In genomic region chr3:69353492-69353891, GRCh38 we compare ENCODE assay signal across 11 cellular contexts. TPM values are rescaled to one million over a fixed set of nuclear protein-coding genes. Genes with fewer than 3 reads are reported as not detected.
DNase-seq lines count a peak whose midpoint lies in the region; ATAC-seq and TF ChIP-seq lines count a peak whose summit lies in the region.
"Had no signal": no experiment of that assay in that cellular context is flagged by ENCODE, and none has a peak within 500 bp of the region (broad histone marks: within the 10 kb centered on the region; RNA-seq: fewer than 3 reads in every experiment).

No MANE protein-coding gene starts in this region.

- peaks cover 33% of the 10 kb centered on the region for H3K4me1 Mint-ChIP-seq in MCF 10A (ENCODE audit: insufficient read depth, unreplicated experiment)
- H3K4me1 Mint-ChIP-seq: H9 had no signal

- no peak overlapping the region for H3K27ac ChIP-seq in mammary epithelial cell (ENCODE audit: insufficient read depth, low read depth, low read length)
- H3K27ac ChIP-seq in aorta (ENCODE audit: low read depth in 1 of 2, low read length in 2 of 2) = no peak overlapping the region

- no TSS peak for BruUV-seq in MCF 10A (replicated peaks; lab: Mats Ljungman, UMichigan)
- no TSS peak for BruUV-seq in mammary epithelial cell (replicated peaks; lab: Mats Ljungman, UMichigan)

- ATAC-seq in aorta (ENCODE audit: low FRiP score) = peak; percentile 59

- peaks cover 40% of the 10 kb centered on the region for H3K79me2 ChIP-seq in mammary epithelial cell (ENCODE audit: insufficient read depth, low read length)

- in situ Hi-C loops in mammary epithelial cell (cut with MboI; ENCODE audit: low sequenced_read_pairs in 2 of 2) = no loop called here

- H3K36me3 ChIP-seq in mammary epithelial cell (ENCODE audit: insufficient read depth, low read length) = no peaks in the 10 kb centered on the region
- H3K36me3 ChIP-seq in aorta (ENCODE audit: control insufficient read depth in 1 of 2, insufficient read depth in 2 of 2, low read length in 1 of 2) = no peaks in the 10 kb centered on the region

- no peaks in the 10 kb centered on the region for H3K27me3 Mint-ChIP-seq in MCF 10A (ENCODE audit: insufficient read depth, unreplicated experiment)

- no peak overlapping the region for H2AFZ ChIP-seq in mammary epithelial cell (ENCODE audit: low read depth, low read length)

- TF ChIP-seq CTCF in MCF 10A (IDR thresholded peaks at IDR 0.05; ENCODE audit: unreplicated experiment) (no peak), mammary epithelial cell (conservative IDR thresholded peaks at IDR 0.05 in 1 of 2, IDR thresholded peaks at IDR 0.05 in 1 of 2; ENCODE audit: extremely low read depth in 1 of 2, insufficient read depth in 1 of 2, low read depth in 1 of 2, low read length in 2 of 2) (no peak)

- dilution Hi-C loops in mammary epithelial cell (cut with HindIII; ENCODE audit: low sequenced_read_pairs) = no loop called here

- DNase-seq in MCF 10A (ENCODE audit: unreplicated experiment) (peak; percentile 47), mammary epithelial cell (no peak), brain pericyte (ENCODE audit: low read depth, low spot score) (peak; percentile 17), lung microvascular endothelial cell (ENCODE audit: low read depth in 2 of 2) (peak; percentile 48 to 96), aorta (peak in 1 of 2 donors; percentile 68)
- DNase-seq in activated CD4-positive, alpha-beta T cell treated with anti-CD3 and anti-CD28 coated beads for 1 hour = no peak
- no peak for DNase-seq in stimulated activated CD4-positive, alpha-beta T cell treated with anti-CD3 and anti-CD28 coated beads, Interleukin-12 subunit alpha, Interleukin-12 subunit beta, amount 100 ng/mL, for 4 hours
- DNase-seq in stimulated activated CD4-positive, alpha-beta T cell treated with anti-CD3 and anti-CD28 coated beads, Interleukin-1b, Interleukin-23, amount 100 ng/mL, for 48 hours = no peak
- DNase-seq: foreskin melanocyte, H9, NCI-H510A had no signal

- H3K9me3 ChIP-seq in mammary epithelial cell (replicated peaks; ENCODE audit: insufficient read depth, low read length) (no peaks in the 10 kb centered on the region), aorta (ENCODE audit: control insufficient read depth, low read length) (no peaks in the 10 kb centered on the region)

- CTCF ChIA-PET in MCF 10A (lab: Yijun Ruan, JAX) = no interaction called here
- CTCF ChIA-PET in mammary epithelial cell (lab: Charles Lee; ENCODE audit: low non-redundant PET) = no interaction called here

- H3K9me3 Mint-ChIP-seq in MCF 10A (ENCODE audit: unreplicated experiment) = no peaks in the 10 kb centered on the region

- POLR2A ChIA-PET in MCF 10A (lab: Yijun Ruan, JAX) = interaction anchor here (0.7 kb wide), 1 partner anchor 58 kb away, joined by 3 read pairs; no protein-coding TSS in a partner anchor

- H3K9ac ChIP-seq in mammary epithelial cell (ENCODE audit: insufficient read depth, low read length) = no peak overlapping the region

- H4K20me1 ChIP-seq in mammary epithelial cell (ENCODE audit: insufficient read depth, low read length) = no peaks in the 10 kb centered on the region

- WGBS in mammary epithelial cell (ENCODE audit: low coverage, missing lambda C conversion rate) = 91% methylated on average over 16 of the region's 16 CpGs
- WGBS in aorta, 2 donors = 62 to 66% methylated on average over 16 of the region's 16 CpGs

- no peak overlapping the region for H3K4me3 ChIP-seq in mammary epithelial cell (replicated peaks in 1 of 3; ENCODE audit: insufficient read depth in 1 of 3, low read depth in 2 of 3, low read length in 3 of 3)
- no peak overlapping the region for H3K4me3 ChIP-seq in aorta (ENCODE audit: low read length in 2 of 2)

- H3K36me3 Mint-ChIP-seq in MCF 10A (ENCODE audit: insufficient read depth, unreplicated experiment) = peaks cover 17% of the 10 kb centered on the region

- intact Hi-C loops in MCF 10A (cut with micrococcal nuclease) = no loop called here
- intact Hi-C loops in mammary epithelial cell (cut with micrococcal nuclease) = no loop called here
- intact Hi-C loops in aorta (cut with DNase I) = no loop called here

- no peaks in the 10 kb centered on the region for H3K27me3 ChIP-seq in mammary epithelial cell (ENCODE audit: insufficient read depth, low read length)
- no peaks in the 10 kb centered on the region for H3K27me3 ChIP-seq in aorta (ENCODE audit: control insufficient read depth in 1 of 2, insufficient read depth in 2 of 2, low read length in 1 of 2)

- H3K4me3 Mint-ChIP-seq in MCF 10A (ENCODE audit: unreplicated experiment) = no peak overlapping the region
- H3K4me3 Mint-ChIP-seq: H9 had no signal

- no peak overlapping the region for H3K27ac Mint-ChIP-seq in MCF 10A (ENCODE audit: low read depth, unreplicated experiment)
- H3K27ac Mint-ChIP-seq: H9 had no signal

- H3K4me1 ChIP-seq in mammary epithelial cell (ENCODE audit: insufficient read depth, low read length) = peaks cover 15% of the 10 kb centered on the region
- peaks cover 0 to 4% of the 10 kb centered on the region in 2 donors for H3K4me1 ChIP-seq in aorta (ENCODE audit: control insufficient read depth in 1 of 2, insufficient read depth in 2 of 2, low read length in 2 of 2)

- no peak overlapping the region for H3K4me2 ChIP-seq in mammary epithelial cell (ENCODE audit: insufficient read depth, low read depth, low read length)

RNA-seq across cellular contexts. Expression of gene FRMD4B, which starts 32.4 kb away (rescaled TPM):
- total RNA-seq in MCF 10A (2022) = 39.0 and 51.9 TPM in 2 replicates
- 10 to 100 TPM; 42.0 to 64.1 TPM for total RNA-seq in mammary epithelial cell
- 26.5 TPM for polyA plus RNA-seq in mammary epithelial cell
- 91.6 TPM for polyA minus RNA-seq in mammary epithelial cell
- 36.6 and 73.2 TPM in 2 replicates for total RNA-seq in lung microvascular endothelial cell
- 10 to 100 TPM; 23.5 to 73.6 TPM for total RNA-seq in aorta
- polyA plus RNA-seq in aorta = 10 to 100 TPM in 1 of 2 donors, 1 to 10 TPM in 1; 5.6 to 24.4 TPM

Comparison
In these comparisons a context has a peak if more than half of its experiments do, and no peak if none do; other contexts are left out.
1. DNase-seq: peak in MCF 10A (single experiment), brain pericyte (single experiment) and lung microvascular endothelial cell (2 of 2); none in mammary epithelial cell (single experiment), activated CD4-positive, alpha-beta T cell treated with anti-CD3 and anti-CD28 coated beads for 1 hour (single experiment), stimulated activated CD4-positive, alpha-beta T cell treated with anti-CD3 and anti-CD28 coated beads, Interleukin-12 subunit alpha, Interleukin-12 subunit beta, amount 100 ng/mL, for 4 hours (single experiment) and stimulated activated CD4-positive, alpha-beta T cell treated with anti-CD3 and anti-CD28 coated beads, Interleukin-1b, Interleukin-23, amount 100 ng/mL, for 48 hours (single experiment).